10 cellular contexts compared by ENCODE assay signal in the genomic region with DNA sequence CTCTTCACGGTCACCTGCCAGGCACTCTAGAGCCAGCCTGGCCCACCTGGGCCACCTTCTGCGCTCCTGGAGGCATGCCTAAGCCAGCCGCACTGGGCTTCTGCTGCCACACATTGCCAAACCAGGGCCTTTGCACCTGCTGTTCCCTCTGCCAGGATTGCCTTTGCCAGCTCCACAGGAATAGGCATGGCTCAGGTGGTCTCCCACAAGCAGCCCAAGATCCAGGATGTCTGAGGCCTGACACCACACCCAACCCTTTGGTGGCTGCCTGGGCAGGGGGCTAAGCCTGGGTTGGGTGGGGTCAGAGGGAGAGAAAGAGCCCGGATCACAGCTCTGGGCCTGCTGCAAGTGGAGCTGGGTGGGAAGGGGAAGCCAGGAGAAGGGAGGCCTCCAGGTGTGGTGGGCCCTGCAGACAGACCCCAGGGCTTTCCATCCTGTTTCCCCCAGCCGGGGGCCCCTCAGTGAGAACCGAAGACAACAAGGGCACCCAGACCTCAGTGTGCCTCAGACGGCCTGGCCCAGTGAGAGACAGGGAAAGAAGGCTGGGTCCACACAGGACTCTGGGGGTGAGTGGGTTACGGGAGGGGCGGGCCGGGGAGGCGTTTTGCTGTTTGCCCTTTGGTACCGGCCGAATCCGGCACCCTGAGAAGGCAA. TPM values are rescaled to one million over a fixed set of nuclear protein-coding genes. Genes with fewer than 3 reads are reported as not detected.
A peak's percentile ranks its signal among the peaks of the same experiment; 100 is the strongest.
DNase-seq lines count a peak whose midpoint lies in the region; ATAC-seq, FAIRE-seq and TF ChIP-seq lines count a peak whose summit lies in the region.
"Had no signal": no experiment of that assay in that cellular context is flagged by ENCODE, and none has a peak within 500 bp of the region (broad histone marks: within the 10 kb centered on the region; RNA-seq: fewer than 3 reads in every experiment).

No MANE protein-coding gene starts in this region.

- no peak overlapping the region for H3K14ac ChIP-seq in H1 (ENCODE audit: insufficient read length)

- peaks cover 3% of the 10 kb centered on the region; the same call in 1 of the 2 replicates for H3K23me2 ChIP-seq in H1 (ENCODE audit: low read depth, low read length)

- no peak for TF ChIP-seq RAD21 in H1 (IDR thresholded peaks at IDR 0.05 in 1 of 2, conservative IDR thresholded peaks at IDR 0.05 in 1 of 2; ENCODE audit: low read depth in 2 of 2, low read length in 2 of 2)

- no peak for DNase-seq in activated T-cell treated with anti-CD3 and anti-CD28 coated beads, Interleukin-2, amount 50 U/mL, for 24 hours
- DNase-seq in activated T-cell treated with anti-CD3 and anti-CD28 coated beads, Interleukin-2, amount 50 U/mL, for 1 hour: no peak
- DNase-seq in H1 (ENCODE audit: low read depth in 1 of 2, low spot score in 2 of 2) (no peak), thyroid gland (no peak), NCI-H2081 treated with DMSO at 0.1 percent for 48 hours (lab: John Stamatoyannopoulos, UW) (no peak), adrenal gland (no peak)
- no peak for DNase-seq in stimulated activated CD4-positive, alpha-beta T cell treated with anti-CD3 and anti-CD28 coated beads, Interleukin-2, amount 100 ng/mL, for 48 hours

- no peaks in the 10 kb centered on the region for H3K27me3 Mint-ChIP-seq in activated T-cell treated with anti-CD3 and anti-CD28 coated beads, Interleukin-2, amount 50 U/mL, for 24 hours

- H3K36me3 ChIP-seq in H1 (ENCODE audit: control insufficient read depth in 2 of 4, insufficient read depth in 4 of 4, low read length in 3 of 4) (no peaks in the 10 kb centered on the region), thyroid gland (no peaks in the 10 kb centered on the region), adrenal gland (replicated peaks in 1 of 2) (no peaks in the 10 kb centered on the region)

- no peak overlapping the region for H2AFZ ChIP-seq in H1 (ENCODE audit: low read length)

- H2AK5ac ChIP-seq in H1 (ENCODE audit: low read depth, low read length): peak overlapping the region; percentile 26; the same call in 1 of the 2 replicates

- no peak for TF ChIP-seq EP300 in H1 (IDR thresholded peaks at IDR 0.05; ENCODE audit: borderline replicate concordance in 1 of 2, low read depth in 2 of 2, low read length in 2 of 2)

- H3K36me3 Mint-ChIP-seq in activated T-cell treated with anti-CD3 and anti-CD28 coated beads, Interleukin-2, amount 50 U/mL, for 24 hours (ENCODE audit: low read depth): peaks cover 7% of the 10 kb centered on the region

- peak overlapping the region; percentile 59 to 74 for H3K4me2 ChIP-seq in H1 (ENCODE audit: insufficient read depth in 1 of 2, low read depth in 2 of 2, low read length in 2 of 2)

- intact Hi-C loops in thyroid gland (cut with DNase I): no loop called here
- intact Hi-C loops in adrenal gland (cut with DNase I): no loop called here

- ATAC-seq in HG03457 (IDR thresholded peaks at IDR 0.05; ENCODE audit: unreplicated experiment): peak; percentile 11

- H2BK20ac ChIP-seq in H1 (ENCODE audit: low read length): no peak overlapping the region

- WGBS in H1 (ENCODE audit: extremely low coverage in 1 of 2, insufficient coverage in 1 of 2, insufficient read length in 1 of 2, insufficient replicate concordance in 2 of 2, low coverage in 1 of 2, low lambda C conversion rate in 2 of 2, missing lambda C conversion rate in 1 of 2), 2 experiments: 59% methylated on average over 13 of the region's 14 CpGs; no CpG with 5 or more reads in 1 of the 2 experiments
- WGBS in thyroid gland, 2 donors: 45 to 47% methylated on average over 14 of the region's 14 CpGs
- WGBS in adrenal gland, 4 donors: 54 to 71% (median 71%) methylated on average over 9 to 14 of the region's 14 CpGs

- H2BK15ac ChIP-seq in H1 (ENCODE audit: low read length): peak overlapping the region; percentile 81; the same call in 1 of the 2 replicates

- POLR2A ChIA-PET in H1 (lab: Charles Lee; ENCODE audit: partially characterized antibody): no interaction called here

- no peak overlapping the region for H3K56ac ChIP-seq in H1 (replicated peaks; ENCODE audit: insufficient read length, low read depth, low read length)

- no peaks in the 10 kb centered on the region for H3K9me3 Mint-ChIP-seq in activated T-cell treated with anti-CD3 and anti-CD28 coated beads, Interleukin-2, amount 50 U/mL, for 24 hours

- no peak overlapping the region for H3K27ac ChIP-seq in H1 (ENCODE audit: low read depth, low read length)
- peak overlapping the region; percentile 74 to 79 (median 77) for H3K27ac ChIP-seq in thyroid gland
- H3K27ac ChIP-seq in adrenal gland: peak overlapping the region in 1 of 5 donors; percentile 43

- peaks cover 62% of the 10 kb centered on the region for H3K4me1 Mint-ChIP-seq in activated T-cell treated with anti-CD3 and anti-CD28 coated beads, Interleukin-2, amount 50 U/mL, for 24 hours (ENCODE audit: low read depth)

- peaks cover 7 to 42% (median 31%) of the 10 kb centered on the region in 4 experiments for H3K4me1 ChIP-seq in H1 (replicated peaks in 1 of 4; ENCODE audit: control insufficient read depth in 3 of 4, insufficient read depth in 4 of 4, low read length in 3 of 4)
- H3K4me1 ChIP-seq in thyroid gland: peaks cover 34 to 50% of the 10 kb centered on the region in 2 donors
- peaks cover 11% of the 10 kb centered on the region in 2 donors for H3K4me1 ChIP-seq in adrenal gland (replicated peaks in 1 of 2)

- H3K4ac ChIP-seq in H1 (replicated peaks; ENCODE audit: insufficient read length, low read depth, low read length): no peak overlapping the region

- H3K27me3 ChIP-seq in H1 (replicated peaks in 1 of 4; ENCODE audit: control insufficient read depth in 3 of 4, extremely low read depth in 1 of 4, insufficient read depth in 3 of 4, low read length in 3 of 4) (peaks cover 0 to 16% (median 7%) of the 10 kb centered on the region in 4 experiments; a peak in 5 of 7 replicates), thyroid gland (no peaks in the 10 kb centered on the region), adrenal gland (no peaks in the 10 kb centered on the region)

- FAIRE-seq in H1 (lab: Jason Lieb, UNC): no peak
- FAIRE-seq: endothelial cell of umbilical vein, TTC549 had no signal

- TF ChIP-seq CTCF in H1 (IDR thresholded peaks at IDR 0.05; ENCODE audit: control extremely low read depth in 1 of 3, insufficient read depth in 1 of 3, low read depth in 1 of 3, low read length in 3 of 3) (no peak), thyroid gland (IDR thresholded peaks at IDR 0.05) (no peak), adrenal gland (IDR thresholded peaks at IDR 0.05) (no peak)

- H3K18ac ChIP-seq in H1 (ENCODE audit: extremely low read depth, low read length): no peak overlapping the region

- no peaks in the 10 kb centered on the region for H3K79me2 ChIP-seq in H1 (ENCODE audit: control insufficient read depth in 1 of 2, insufficient read depth in 2 of 2, low read length in 2 of 2)

- H3K27ac Mint-ChIP-seq in activated T-cell treated with anti-CD3 and anti-CD28 coated beads, Interleukin-2, amount 50 U/mL, for 24 hours: peak overlapping the region; percentile 79

- no peak overlapping the region for H2BK120ac ChIP-seq in H1 (replicated peaks; ENCODE audit: low read depth, low read length)

- no peak overlapping the region for H3K23ac ChIP-seq in H1 (ENCODE audit: insufficient read length)

- H3K4me3 ChIP-seq in H1 (ENCODE audit: extremely low read depth in 1 of 4, insufficient read depth in 2 of 4, low read depth in 3 of 4, low read length in 4 of 4): peak overlapping the region in 2 of 4 experiments; percentile 29 to 71; a peak in 4 of 8 replicates
- H3K4me3 ChIP-seq in thyroid gland (replicated peaks in 1 of 3): peak overlapping the region in 1 of 3 donors; percentile 52
- H3K4me3 ChIP-seq in adrenal gland: no peak overlapping the region

- H3K4me3 Mint-ChIP-seq in activated T-cell treated with anti-CD3 and anti-CD28 coated beads, Interleukin-2, amount 50 U/mL, for 24 hours: peak overlapping the region; percentile 73

- no peak for TF ChIP-seq POLR2A in H1 (IDR thresholded peaks at IDR 0.05; ENCODE audit: control extremely low read depth in 1 of 2, low read depth in 2 of 2, low read length in 2 of 2)
- TF ChIP-seq POLR2A in thyroid gland (IDR thresholded peaks at IDR 0.05): no peak
- no peak for TF ChIP-seq POLR2A in adrenal gland (IDR thresholded peaks at IDR 0.05)

- H4K5ac ChIP-seq in H1 (ENCODE audit: insufficient read length, low read depth, low read length): no peak overlapping the region

- no peak overlapping the region; the same call in 1 of the 2 replicates for H4K8ac ChIP-seq in H1 (ENCODE audit: extremely low read depth, insufficient read depth, low read length)

- H3K9me3 ChIP-seq in H1 (ENCODE audit: insufficient read depth in 2 of 2, low read depth in 1 of 2, low read length in 1 of 2) (no peaks in the 10 kb centered on the region), thyroid gland (no peaks in the 10 kb centered on the region), adrenal gland (replicated peaks in 1 of 3) (no peaks in the 10 kb centered on the region)

- H2BK12ac ChIP-seq in H1 (ENCODE audit: low read depth, low read length): peak overlapping the region; percentile 39; the same call in 1 of the 2 replicates

- H3K79me1 ChIP-seq in H1 (ENCODE audit: low read depth, low read length): peaks cover 2% of the 10 kb centered on the region; the same call in 1 of the 2 replicates

- no peaks in the 10 kb centered on the region for H4K20me1 ChIP-seq in H1 (replicated peaks in 1 of 2; ENCODE audit: control insufficient read depth in 1 of 2, insufficient read depth in 2 of 2, low read length in 2 of 2)

- no peak overlapping the region for H4K91ac ChIP-seq in H1 (replicated peaks; ENCODE audit: insufficient read length, low read length)

- H3K9ac ChIP-seq in H1 (replicated peaks in 1 of 4; ENCODE audit: extremely low read depth in 1 of 4, low read depth in 3 of 4, low read length in 3 of 4): no peak overlapping the region

- no peak overlapping the region for H2BK5ac ChIP-seq in H1 (ENCODE audit: low read depth, low read length)

- CTCF ChIA-PET in H1 (lab: Charles Lee; ENCODE audit: partially characterized antibody): interaction anchor here (0.7 to 2.5 kb wide), 3 partner anchors 21 to 115 kb away, joined by 3 to 7 read pairs (median 7); no protein-coding TSS in a partner anchor

RNA-seq across cellular contexts. Expression of gene SUSD3, which starts 0.7 kb away (rescaled TPM):
- total RNA-seq in H1 (2021; fragmentation: NEBNext Ultra II Directional; extraction: Animal tissue kit (Norgen Biotek cat#: 25700)): 5.5 and 6.2 TPM in 2 replicates
- polyA plus RNA-seq in H1 (2011; rRNA removed) (35.4 and 36.0 TPM in 2 replicates), adrenal gland (1 to 10 TPM in 2 of 3 donors, under 1 TPM in 1; 0.60 to 1.7 (median 1.1) TPM)
- 22.6 TPM for polyA plus RNA-seq in H1 (2011; cell fraction: cytosol; rRNA removed)
- polyA plus RNA-seq in H1 (2011; cell fraction: nucleus; rRNA removed): 16.8 TPM
- 6.3 to 11.3 TPM (median 8.3 TPM) in 4 replicates for polyA plus RNA-seq in H1 (2012, experiment 1 of 2)
- polyA plus RNA-seq in H1 (2012, experiment 2 of 2): 10.7 TPM
- polyA plus RNA-seq in H1 (2013, experiment 1 of 2): 8.2 TPM
- 9.4 TPM for polyA plus RNA-seq in H1 (2013, experiment 2 of 2)
- polyA minus RNA-seq in H1 (2011; rRNA and poly(A)+ RNA removed): 5.2 and 7.2 TPM in 2 replicates
- polyA minus RNA-seq in H1 (2011; cell fraction: cytosol; rRNA and poly(A)+ RNA removed): 8.8 TPM
- 7.3 TPM for polyA minus RNA-seq in H1 (2011; cell fraction: nucleus; rRNA and poly(A)+ RNA removed)
- total RNA-seq in thyroid gland (10 to 100 TPM in 1 of 4 donors, 1 to 10 TPM in 3; 3.6 to 12.6 (median 5.5) TPM), adrenal gland (1 to 10 TPM; 1.4 to 4.9 (median 3.3) TPM)
- total RNA-seq: endothelial cell of umbilical vein had no signal
- polyA plus RNA-seq: endothelial cell of umbilical vein had no signal

RNA-seq across cellular contexts. Expression of gene CARD19, which starts 38.2 kb away (rescaled TPM):
- 21.2 and 27.7 TPM in 2 replicates for total RNA-seq in H1 (2021; fragmentation: NEBNext Ultra II Directional; extraction: Animal tissue kit (Norgen Biotek cat#: 25700))
- polyA plus RNA-seq in H1 (2011; rRNA removed) (112 and 144 TPM in 2 replicates), adrenal gland (10 to 100 TPM; 10.7 to 69.1 (median 68.4) TPM)
- polyA plus RNA-seq in H1 (2011; cell fraction: cytosol; rRNA removed): 66.2 TPM
- 57.8 TPM for polyA plus RNA-seq in H1 (2011; cell fraction: nucleus; rRNA removed)
- 13.4 to 28.1 TPM (median 26.0 TPM) in 4 replicates for polyA plus RNA-seq in H1 (2012, experiment 1 of 2)
- 36.2 TPM for polyA plus RNA-seq in H1 (2012, experiment 2 of 2)
- polyA plus RNA-seq in H1 (2013, experiment 1 of 2): 30.6 TPM
- polyA plus RNA-seq in H1 (2013, experiment 2 of 2): 30.0 TPM
- polyA minus RNA-seq in H1 (2011; rRNA and poly(A)+ RNA removed): 11.7 and 13.5 TPM in 2 replicates
- 12.4 TPM for polyA minus RNA-seq in H1 (2011; cell fraction: cytosol; rRNA and poly(A)+ RNA removed)
- 10.4 TPM for polyA minus RNA-seq in H1 (2011; cell fraction: nucleus; rRNA and poly(A)+ RNA removed)
- total RNA-seq in thyroid gland (10 to 100 TPM; 37.0 to 61.8 (median 49.1) TPM), adrenal gland (10 to 100 TPM; 29.7 to 75.0 (median 39.2) TPM)
